8 cellular contexts compared by ENCODE assay signal in the genomic region with DNA sequence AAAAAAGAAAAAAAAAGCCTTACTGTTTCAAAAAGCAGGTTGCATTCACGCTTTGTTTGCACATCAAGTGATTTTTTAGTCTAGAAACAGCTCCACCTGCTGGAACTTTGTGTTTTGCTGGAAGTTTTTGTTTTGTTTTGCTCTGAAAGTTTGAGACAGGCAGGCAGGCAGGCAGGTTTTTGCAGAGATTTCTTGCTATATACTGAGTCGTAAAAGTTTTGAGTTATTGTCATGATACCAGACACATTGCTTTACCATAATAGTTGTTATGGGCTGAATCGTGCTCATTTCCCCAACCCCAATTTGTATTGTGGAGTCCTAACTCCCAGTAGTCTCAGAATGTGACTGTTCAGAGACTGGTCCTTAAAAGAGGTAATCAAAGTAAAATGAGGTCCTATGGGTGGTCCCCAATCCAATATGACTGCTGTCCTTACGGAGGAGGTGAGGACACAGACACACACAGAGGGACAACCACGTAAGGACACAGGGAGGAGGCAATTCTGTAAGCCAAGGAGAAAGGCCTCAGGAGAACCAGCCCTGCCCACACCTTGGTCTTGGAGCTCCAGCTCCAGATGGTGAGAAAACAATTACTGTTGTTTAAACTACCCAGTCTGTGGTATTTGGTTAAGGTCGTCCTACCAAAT. TPM values are rescaled to one million over a fixed set of nuclear protein-coding genes. Genes with fewer than 3 reads are reported as not detected.
A peak's percentile ranks its signal among the peaks of the same experiment; 100 is the strongest.
DNase-seq lines count a peak whose midpoint lies in the region; ATAC-seq and TF ChIP-seq lines count a peak whose summit lies in the region.

No MANE protein-coding gene starts in this region.

- H3K4me3 Mint-ChIP-seq in Calu3 (ENCODE audit: low read depth, unreplicated experiment) = no peak overlapping the region
- H3K4me3 Mint-ChIP-seq in GM23338 = no peak overlapping the region

- no peaks in the 10 kb centered on the region for H3K36me3 Mint-ChIP-seq in Calu3 (ENCODE audit: insufficient read depth, unreplicated experiment)
- H3K36me3 Mint-ChIP-seq in GM23338 (ENCODE audit: low read depth) = 0 out of 3 replicates have a peak, but pooled peaks cover 3% of the 10 kb centered on the region

- H3K9me2 ChIP-seq in GM23338 (ENCODE audit: insufficient read depth) = no peaks in the 10 kb centered on the region; the same call in 1 of the 2 replicates

- H3K27ac ChIP-seq in GM23338 (ENCODE audit: low read depth) (no peak overlapping the region), colonic mucosa (no peak overlapping the region)

- no peaks in the 10 kb centered on the region for H3K9me3 Mint-ChIP-seq in Calu3 (ENCODE audit: low read depth, unreplicated experiment)
- H3K9me3 Mint-ChIP-seq in GM23338 = peaks cover 3% of the 10 kb centered on the region; the same call in 1 of the 3 replicates

- peak; percentile 58 for TF ChIP-seq CTCF in Calu3 (IDR thresholded peaks at IDR 0.05; ENCODE audit: unreplicated experiment)
- peak; percentile 65 to 89 for TF ChIP-seq CTCF in GM23338 (conservative IDR thresholded peaks at IDR 0.05; ENCODE audit: low read depth in 2 of 2)
- peak; percentile 50 for TF ChIP-seq CTCF in colonic mucosa (IDR thresholded peaks at IDR 0.05)

- H2AFZ ChIP-seq in GM23338 = no peak overlapping the region

- in situ Hi-C loops in SK-MEL-5 (cut with HindIII; ENCODE audit: low pct_unique_long_range_greater_than_20kb, low sequenced_read_pairs) = no loop called here

- H3K4me3 ChIP-seq in GM23338 (no peak overlapping the region), colonic mucosa (no peak overlapping the region)

- H3K9me3 ChIP-seq in colonic mucosa = no peaks in the 10 kb centered on the region

- H3K4me1 Mint-ChIP-seq in Calu3 (ENCODE audit: low read depth, unreplicated experiment) (no peaks in the 10 kb centered on the region), GM23338 (no peaks in the 10 kb centered on the region)

- CTCF ChIA-PET in Calu3 (lab: Charles Lee) = interaction anchor here (0.8 to 3.2 kb wide), 5 partner anchors 25 to 122 kb away, joined by 3 to 22 read pairs (median 3); no protein-coding TSS in a partner anchor

- H3K27me3 Mint-ChIP-seq in Calu3 (ENCODE audit: unreplicated experiment) (peaks cover 70% of the 10 kb centered on the region), GM23338 (ENCODE audit: insufficient read depth, low read depth, poor library complexity) (peaks cover 10% of the 10 kb centered on the region)

- no peaks in the 10 kb centered on the region for H3K27me3 ChIP-seq in GM23338 (ENCODE audit: insufficient read depth)
- H3K27me3 ChIP-seq in colonic mucosa = no peaks in the 10 kb centered on the region

- BruUV-seq in Calu3 (replicated peaks; lab: Mats Ljungman, UMichigan) = no TSS peak

- H3K36me3 ChIP-seq in GM23338 (ENCODE audit: insufficient read depth) = no peaks in the 10 kb centered on the region
- no peaks in the 10 kb centered on the region for H3K36me3 ChIP-seq in colonic mucosa

- DNase-seq in Calu3 (peak; percentile 56), GM23338 (ENCODE audit: low spot score) (peak; percentile 69), SK-MEL-5 (ENCODE audit: low read depth, low spot score) (peak; percentile 56), colonic mucosa (no peak), mucosa of gallbladder (ENCODE audit: low spot score) (peak; percentile 16), kidney glomerular epithelial cell (lab: John Stamatoyannopoulos, UW) (no peak)

- ATAC-seq in GM23338 (no peak), GM21825 (IDR thresholded peaks at IDR 0.05; ENCODE audit: unreplicated experiment) (no peak), GM18520 (IDR thresholded peaks at IDR 0.05; ENCODE audit: unreplicated experiment) (no peak)

- H3K9ac ChIP-seq in colonic mucosa (ENCODE audit: low read depth in 2 of 2, low read length in 2 of 2) = no peak overlapping the region

- intact Hi-C loops in Calu3 (cut with micrococcal nuclease; ENCODE audit: unreplicated experiment) = loop anchor here (5.0 kb wide), 2 partner anchors 47 to 107 kb away; no protein-coding TSS in a partner anchor
- intact Hi-C loops in colonic mucosa (cut with DNase I) = no loop called here

- H3K4me2 ChIP-seq in GM23338 = no peak overlapping the region

- no peaks in the 10 kb centered on the region; the same call in 1 of the 2 replicates for H3F3A ChIP-seq in GM23338 (replicated peaks; ENCODE audit: low read depth)

- no peaks in the 10 kb centered on the region for H3K79me2 ChIP-seq in GM23338 (replicated peaks; ENCODE audit: insufficient read depth)

- no peaks in the 10 kb centered on the region for H3K4me1 ChIP-seq in GM23338 (ENCODE audit: insufficient read depth)
- H3K4me1 ChIP-seq in colonic mucosa = no peaks in the 10 kb centered on the region

- H3K27ac Mint-ChIP-seq in Calu3 (ENCODE audit: unreplicated experiment) (no peak overlapping the region), GM23338 (no peak overlapping the region)

- no peaks in the 10 kb centered on the region for H4K20me1 ChIP-seq in GM23338 (replicated peaks; ENCODE audit: insufficient read depth)

TF ChIP-seq in GM23338, 12 proteins besides CTCF, POLR2A, EP300 and RAD21 (continues in another document):
- TF ChIP-seq JUNB (IDR thresholded peaks at IDR 0.05; ENCODE audit: unreplicated experiment) = no peak
- no peak for TF ChIP-seq EZH2phosphoT487 (IDR thresholded peaks at IDR 0.05; ENCODE audit: unreplicated experiment)
- TF ChIP-seq, protein P1, sequence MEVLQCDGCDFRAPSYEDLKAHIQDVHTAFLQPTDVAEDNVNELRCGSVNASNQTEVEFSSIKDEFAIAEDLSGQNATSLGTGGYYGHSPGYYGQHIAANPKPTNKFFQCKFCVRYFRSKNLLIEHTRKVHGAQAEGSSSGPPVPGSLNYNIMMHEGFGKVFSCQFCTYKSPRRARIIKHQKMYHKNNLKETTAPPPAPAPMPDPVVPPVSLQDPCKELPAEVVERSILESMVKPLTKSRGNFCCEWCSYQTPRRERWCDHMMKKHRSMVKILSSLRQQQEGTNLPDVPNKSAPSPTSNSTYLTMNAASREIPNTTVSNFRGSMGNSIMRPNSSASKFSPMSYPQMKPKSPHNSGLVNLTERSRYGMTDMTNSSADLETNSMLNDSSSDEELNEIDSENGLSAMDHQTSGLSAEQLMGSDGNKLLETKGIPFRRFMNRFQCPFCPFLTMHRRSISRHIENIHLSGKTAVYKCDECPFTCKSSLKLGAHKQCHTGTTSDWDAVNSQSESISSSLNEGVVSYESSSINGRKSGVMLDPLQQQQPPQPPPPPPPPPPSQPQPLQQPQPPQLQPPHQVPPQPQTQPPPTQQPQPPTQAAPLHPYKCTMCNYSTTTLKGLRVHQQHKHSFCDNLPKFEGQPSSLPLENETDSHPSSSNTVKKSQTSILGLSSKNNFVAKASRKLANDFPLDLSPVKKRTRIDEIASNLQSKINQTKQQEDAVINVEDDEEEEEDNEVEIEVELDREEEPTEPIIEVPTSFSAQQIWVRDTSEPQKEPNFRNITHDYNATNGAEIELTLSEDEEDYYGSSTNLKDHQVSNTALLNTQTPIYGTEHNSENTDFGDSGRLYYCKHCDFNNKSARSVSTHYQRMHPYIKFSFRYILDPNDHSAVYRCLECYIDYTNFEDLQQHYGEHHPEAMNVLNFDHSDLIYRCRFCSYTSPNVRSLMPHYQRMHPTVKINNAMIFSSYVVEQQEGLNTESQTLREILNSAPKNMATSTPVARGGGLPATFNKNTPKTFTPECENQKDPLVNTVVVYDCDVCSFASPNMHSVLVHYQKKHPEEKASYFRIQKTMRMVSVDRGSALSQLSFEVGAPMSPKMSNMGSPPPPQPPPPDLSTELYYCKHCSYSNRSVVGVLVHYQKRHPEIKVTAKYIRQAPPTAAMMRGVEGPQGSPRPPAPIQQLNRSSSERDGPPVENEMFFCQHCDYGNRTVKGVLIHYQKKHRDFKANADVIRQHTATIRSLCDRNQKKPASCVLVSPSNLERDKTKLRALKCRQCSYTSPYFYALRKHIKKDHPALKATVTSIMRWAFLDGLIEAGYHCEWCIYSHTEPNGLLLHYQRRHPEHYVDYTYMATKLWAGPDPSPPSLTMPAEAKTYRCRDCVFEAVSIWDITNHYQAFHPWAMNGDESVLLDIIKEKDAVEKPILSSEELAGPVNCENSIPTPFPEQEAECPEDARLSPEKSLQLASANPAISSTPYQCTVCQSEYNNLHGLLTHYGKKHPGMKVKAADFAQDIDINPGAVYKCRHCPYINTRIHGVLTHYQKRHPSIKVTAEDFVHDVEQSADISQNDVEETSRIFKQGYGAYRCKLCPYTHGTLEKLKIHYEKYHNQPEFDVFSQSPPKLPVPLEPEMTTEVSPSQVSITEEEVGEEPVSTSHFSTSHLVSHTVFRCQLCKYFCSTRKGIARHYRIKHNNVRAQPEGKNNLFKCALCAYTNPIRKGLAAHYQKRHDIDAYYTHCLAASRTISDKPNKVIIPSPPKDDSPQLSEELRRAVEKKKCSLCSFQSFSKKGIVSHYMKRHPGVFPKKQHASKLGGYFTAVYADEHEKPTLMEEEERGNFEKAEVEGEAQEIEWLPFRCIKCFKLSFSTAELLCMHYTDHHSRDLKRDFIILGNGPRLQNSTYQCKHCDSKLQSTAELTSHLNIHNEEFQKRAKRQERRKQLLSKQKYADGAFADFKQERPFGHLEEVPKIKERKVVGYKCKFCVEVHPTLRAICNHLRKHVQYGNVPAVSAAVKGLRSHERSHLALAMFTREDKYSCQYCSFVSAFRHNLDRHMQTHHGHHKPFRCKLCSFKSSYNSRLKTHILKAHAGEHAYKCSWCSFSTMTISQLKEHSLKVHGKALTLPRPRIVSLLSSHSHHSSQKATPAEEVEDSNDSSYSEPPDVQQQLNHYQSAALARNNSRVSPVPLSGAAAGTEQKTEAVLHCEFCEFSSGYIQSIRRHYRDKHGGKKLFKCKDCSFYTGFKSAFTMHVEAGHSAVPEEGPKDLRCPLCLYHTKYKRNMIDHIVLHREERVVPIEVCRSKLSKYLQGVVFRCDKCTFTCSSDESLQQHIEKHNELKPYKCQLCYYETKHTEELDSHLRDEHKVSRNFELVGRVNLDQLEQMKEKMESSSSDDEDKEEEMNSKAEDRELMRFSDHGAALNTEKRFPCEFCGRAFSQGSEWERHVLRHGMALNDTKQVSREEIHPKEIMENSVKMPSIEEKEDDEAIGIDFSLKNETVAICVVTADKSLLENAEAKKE (CRISPR knock-in tag; IDR thresholded peaks at IDR 0.05) = no peak

RNA-seq across cellular contexts. Expression of a gene that starts 20.9 kb away (rescaled TPM):
- total RNA-seq in Calu3 (2022) (not detected in 2 replicates), colonic mucosa (not detected), mucosa of gallbladder (not detected)
- not detected in 2 replicates for total RNA-seq in GM23338 (2014; rRNA removed; shearing (Covaris generic))
- not detected in 2 replicates for polyA plus RNA-seq in GM23338 (2016; fragmentation: Nextera tagmentation; extraction: Ambion mirVana)
- not detected in 2 replicates for total RNA-seq in SK-MEL-5 (2014; rRNA removed; shearing (Covaris generic))
- not detected in 2 replicates for polyA plus RNA-seq in SK-MEL-5 (2015; cell fraction: cytosol; rRNA removed)
- polyA plus RNA-seq in SK-MEL-5 (2015; cell fraction: nucleus; rRNA removed) = not detected in 2 replicates

Comparison
In these comparisons a context has a peak if more than half of its experiments do, and no peak if none do; other contexts are left out.
1. DNase-seq: peak in Calu3 (single experiment), GM23338 (single experiment), SK-MEL-5 (single experiment) and mucosa of gallbladder (single experiment); none in colonic mucosa (single experiment) and kidney glomerular epithelial cell (single experiment).
2. Peak in every context shown above with its lines, with median percentiles within 50 percentile points of each other: CTCF ChIP-seq.